8 cellular contexts compared by ENCODE assay signal in genomic region chr1:6962390-6962955, GRCh38.
DNase-seq lines count a peak whose midpoint lies in the region; ATAC-seq lines count a peak whose summit lies in the region.

No MANE protein-coding gene starts in this region.

- peaks cover 47% of the 10 kb centered on the region for H3K27me3 Mint-ChIP-seq in activated T-cell treated with anti-CD3 and anti-CD28 coated beads, Interleukin-2, amount 50 U/mL, for 4 hours (ENCODE audit: low read depth)

- no peaks in the 10 kb centered on the region for H3K36me3 Mint-ChIP-seq in activated T-cell treated with anti-CD3 and anti-CD28 coated beads, Interleukin-2, amount 50 U/mL, for 4 hours (ENCODE audit: insufficient read depth)

- peak; percentile 35 to 51 for ATAC-seq in activated T-cell treated with anti-CD3 and anti-CD28 coated beads, Interleukin-2, amount 50 U/mL, for 4 hours
- ATAC-seq in left lobe of liver: no peak
- no peak for ATAC-seq in GM18519 (IDR thresholded peaks at IDR 0.05; ENCODE audit: low FRiP score, unreplicated experiment)
- no peak for ATAC-seq in GM19035 (IDR thresholded peaks at IDR 0.05; ENCODE audit: unreplicated experiment)

- peaks cover 9% of the 10 kb centered on the region for H3K4me1 Mint-ChIP-seq in activated T-cell treated with anti-CD3 and anti-CD28 coated beads, Interleukin-2, amount 50 U/mL, for 4 hours (ENCODE audit: low read depth)

- no peak overlapping the region for H3K4me3 Mint-ChIP-seq in activated T-cell treated with anti-CD3 and anti-CD28 coated beads, Interleukin-2, amount 50 U/mL, for 4 hours

- peak; percentile 100 for DNase-seq in ELF-1 (ENCODE audit: low read depth, low spot score)
- DNase-seq in NCI-H69 (lab: John Stamatoyannopoulos, UW): peak; percentile 68
- peak; percentile 41 for DNase-seq in activated T-cell treated with anti-CD3 and anti-CD28 coated beads, Interleukin-2, amount 50 U/mL, for 4 hours
- peak; percentile 85 for DNase-seq in iPS-NIHi11 (ENCODE audit: low spot score)
- peak; percentile 47 to 80 for DNase-seq in stimulated activated CD8-positive, alpha-beta memory T cell treated with anti-CD3 and anti-CD28 coated beads, Interleukin-7, amount 100 ng/mL, for 48 hours (ENCODE audit: extremely low read depth in 1 of 2, low read depth in 1 of 2)
- no peak for DNase-seq in left lobe of liver (ENCODE audit: low spot score)

- no peaks in the 10 kb centered on the region for H3K9me3 Mint-ChIP-seq in activated T-cell treated with anti-CD3 and anti-CD28 coated beads, Interleukin-2, amount 50 U/mL, for 4 hours

Comparison
In these comparisons a context has a peak if more than half of its experiments do, and no peak if none do; other contexts are left out.
1. ATAC-seq: peak in activated T-cell treated with anti-CD3 and anti-CD28 coated beads, Interleukin-2, amount 50 U/mL, for 4 hours (2 of 2); none in left lobe of liver (single experiment), GM18519 (single experiment) and GM19035 (single experiment).